1 cellular context compared by ENCODE assay signal in genomic region chr11:96567667-96568066, GRCh38.
TF ChIP-seq lines count a peak whose summit lies in the region.

No MANE protein-coding gene starts in this region.

TF ChIP-seq in SK-N-SH treated with all-trans-retinoic acid at 6 μM for 48 hours, 23 proteins besides CTCF, POLR2A, EP300 and RAD21 (continued from another document):
- TF ChIP-seq POU6F1 (CRISPR knock-in tag; IDR thresholded peaks at IDR 0.05; ENCODE audit: borderline replicate concordance, low read depth) (no peak), CREB5 (CRISPR knock-in tag; IDR thresholded peaks at IDR 0.05; ENCODE audit: low read depth) (no peak), CSRNP3 (CRISPR knock-in tag; IDR thresholded peaks at IDR 0.05) (no peak), OSR1 (CRISPR knock-in tag; IDR thresholded peaks at IDR 0.05) (no peak), BACH2 (CRISPR knock-in tag; IDR thresholded peaks at IDR 0.05; ENCODE audit: borderline replicate concordance) (no peak), ARNTL (CRISPR knock-in tag; IDR thresholded peaks at IDR 0.05; ENCODE audit: borderline replicate concordance, low read depth) (no peak), SNAI2 (CRISPR knock-in tag; IDR thresholded peaks at IDR 0.05) (no peak)
